9 cellular contexts compared by ENCODE assay signal in the genomic region with DNA sequence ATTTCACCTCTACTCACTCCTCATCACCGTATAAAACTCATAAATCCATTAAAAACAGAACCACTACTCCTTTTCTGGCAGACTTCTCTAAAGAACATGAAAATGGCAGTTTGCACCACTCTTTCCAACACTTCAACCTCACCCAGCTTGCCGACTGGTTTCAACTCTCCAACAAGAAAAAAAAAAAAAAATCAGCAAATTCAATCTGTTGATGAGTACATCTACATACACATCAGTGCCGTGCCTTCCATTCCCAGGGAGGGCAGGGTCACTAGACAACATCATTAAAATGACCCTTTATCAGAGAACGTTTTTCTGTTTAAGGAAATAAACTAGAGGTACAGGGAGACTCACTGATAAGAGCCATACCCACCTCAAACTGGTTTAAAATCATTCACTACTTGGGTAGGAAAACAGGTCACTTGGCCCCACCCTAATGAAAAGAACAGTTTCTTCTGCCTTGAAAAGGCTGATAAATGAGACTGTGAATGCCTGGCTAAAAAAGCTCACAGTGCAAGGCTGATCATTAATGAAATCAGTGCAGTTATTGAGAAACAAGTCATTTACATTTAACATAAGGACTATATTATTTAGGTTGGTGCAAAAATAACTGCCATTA. TPM values are rescaled to one million over a fixed set of nuclear protein-coding genes. Genes with fewer than 3 reads are reported as not detected.
A peak's percentile ranks its signal among the peaks of the same experiment; 100 is the strongest.
DNase-seq lines count a peak whose midpoint lies in the region; ATAC-seq and TF ChIP-seq lines count a peak whose summit lies in the region.
"Had no signal": no experiment of that assay in that cellular context is flagged by ENCODE, and none has a peak within 500 bp of the region (broad histone marks: within the 10 kb centered on the region; RNA-seq: fewer than 3 reads in every experiment).

No MANE protein-coding gene starts in this region.

- peaks cover 36 to 74% of the 10 kb centered on the region in 2 donors for H3K36me3 Mint-ChIP-seq in CD14-positive monocyte
- H3K36me3 Mint-ChIP-seq in activated naive CD4-positive, alpha-beta T cell treated with anti-CD3 and anti-CD28 coated beads for 36 hours (ENCODE audit: low read depth), result no peaks in the 10 kb centered on the region

- no peak overlapping the region for H3K23ac ChIP-seq in trophoblast cell (ENCODE audit: low read length)

- H4K12ac ChIP-seq in trophoblast cell (ENCODE audit: low read depth, low read length), result no peak overlapping the region

- peaks cover 0 to 15% (median 0%) of the 10 kb centered on the region in 3 donors for H3K36me3 ChIP-seq in Peyer's patch
- peaks cover 7 to 36% of the 10 kb centered on the region in 2 experiments for H3K36me3 ChIP-seq in trophoblast cell (ENCODE audit: control insufficient read depth in 1 of 2, insufficient read depth in 2 of 2, low read length in 2 of 2)

- H3K4me2 ChIP-seq in trophoblast cell (ENCODE audit: low read length), result peak overlapping the region; percentile 19

- no peak overlapping the region for H3K9ac ChIP-seq in trophoblast cell (ENCODE audit: low read length)

- no peak overlapping the region for H3K18ac ChIP-seq in trophoblast cell (ENCODE audit: low read length)

- TF ChIP-seq POLR2A in Peyer's patch (IDR thresholded peaks at IDR 0.05), result no peak

- H3K27me3 ChIP-seq in Peyer's patch (no peaks in the 10 kb centered on the region), trophoblast cell (ENCODE audit: insufficient read depth, low read length) (no peaks in the 10 kb centered on the region)

- peaks cover 87% of the 10 kb centered on the region for H3K4me1 Mint-ChIP-seq in CD14-positive monocyte
- peaks cover 29% of the 10 kb centered on the region for H3K4me1 Mint-ChIP-seq in activated naive CD4-positive, alpha-beta T cell treated with anti-CD3 and anti-CD28 coated beads for 36 hours (ENCODE audit: low read depth)

- peak overlapping the region; percentile 36 to 99 (median 84) for H3K27ac Mint-ChIP-seq in CD14-positive monocyte
- no peak overlapping the region for H3K27ac Mint-ChIP-seq in activated naive CD4-positive, alpha-beta T cell treated with anti-CD3 and anti-CD28 coated beads for 36 hours

- H3K4me3 ChIP-seq in Peyer's patch (no peak overlapping the region), trophoblast cell (ENCODE audit: low read depth, low read length) (no peak overlapping the region)

- H3K4ac ChIP-seq in trophoblast cell (ENCODE audit: low read depth, low read length), result peak overlapping the region; percentile 40

- peaks cover 0 to 83% (median 22%) of the 10 kb centered on the region in 4 donors for H3K4me1 ChIP-seq in Peyer's patch
- peaks cover 22 to 41% of the 10 kb centered on the region in 2 experiments for H3K4me1 ChIP-seq in trophoblast cell (ENCODE audit: control insufficient read depth in 1 of 2, insufficient read depth in 2 of 2, low read length in 2 of 2)

- peaks cover 45% of the 10 kb centered on the region for H3K79me2 ChIP-seq in trophoblast cell (ENCODE audit: control insufficient read depth, insufficient read depth, low read length, poor library complexity)

- peak overlapping the region in 3 of 4 donors; percentile 88 to 100 (median 97) for H3K27ac ChIP-seq in Peyer's patch
- H3K27ac ChIP-seq in epithelial cell of prostate, result peak overlapping the region; percentile 100
- peak overlapping the region; percentile 20 for H3K27ac ChIP-seq in trophoblast cell (ENCODE audit: low read depth, low read length)

- ATAC-seq in GM21447 (IDR thresholded peaks at IDR 0.05; ENCODE audit: unreplicated experiment), result no peak
- no peak for ATAC-seq in HG03378 (IDR thresholded peaks at IDR 0.05; ENCODE audit: unreplicated experiment)
- ATAC-seq in HG03139 (IDR thresholded peaks at IDR 0.05; ENCODE audit: unreplicated experiment), result no peak

- peaks cover 0 to 1% (median 0%) of the 10 kb centered on the region in 3 donors for H3K27me3 Mint-ChIP-seq in CD14-positive monocyte (ENCODE audit: low read depth in 3 of 3)
- H3K27me3 Mint-ChIP-seq in activated naive CD4-positive, alpha-beta T cell treated with anti-CD3 and anti-CD28 coated beads for 36 hours (ENCODE audit: low read depth), result peaks cover 6% of the 10 kb centered on the region

- H3K4me3 Mint-ChIP-seq in CD14-positive monocyte, result peak overlapping the region in 1 of 2 donors; percentile 16
- no peak overlapping the region for H3K4me3 Mint-ChIP-seq in activated naive CD4-positive, alpha-beta T cell treated with anti-CD3 and anti-CD28 coated beads for 36 hours

- H4K8ac ChIP-seq in trophoblast cell (ENCODE audit: low read depth, low read length), result no peak overlapping the region

- intact Hi-C loops in CD14-positive monocyte (cut with micrococcal nuclease), result loop anchor here in 1 of 2 donors (10.0 kb wide), 1 partner anchor 53 kb away; no protein-coding TSS in a partner anchor
- intact Hi-C loops in activated naive CD4-positive, alpha-beta T cell treated with anti-CD3 and anti-CD28 coated beads for 36 hours (cut with micrococcal nuclease), result no loop called here

- H2BK5ac ChIP-seq in trophoblast cell (ENCODE audit: low read depth, low read length, poor library complexity), result no peak overlapping the region

- H3K9me3 ChIP-seq in Peyer's patch (no peaks in the 10 kb centered on the region), trophoblast cell (ENCODE audit: insufficient read depth, low read depth, low read length) (no peaks in the 10 kb centered on the region)

- no peak overlapping the region for H2BK12ac ChIP-seq in trophoblast cell (ENCODE audit: low read length)

- CTCF ChIA-PET in activated naive CD4-positive, alpha-beta T cell treated with anti-CD3 and anti-CD28 coated beads for 36 hours (lab: Charles Lee), result no interaction called here

- H3K9me3 Mint-ChIP-seq in CD14-positive monocyte, result no peaks in the 10 kb centered on the region
- H3K9me3 Mint-ChIP-seq in activated naive CD4-positive, alpha-beta T cell treated with anti-CD3 and anti-CD28 coated beads for 36 hours, result no peaks in the 10 kb centered on the region

- no peak overlapping the region for H3K14ac ChIP-seq in trophoblast cell (ENCODE audit: low read length)

- H3K79me1 ChIP-seq in trophoblast cell (ENCODE audit: low read length), result peaks cover 20% of the 10 kb centered on the region

- H2AK5ac ChIP-seq in trophoblast cell (ENCODE audit: low read length), result no peak overlapping the region

- H4K91ac ChIP-seq in trophoblast cell (ENCODE audit: low read depth, low read length), result no peak overlapping the region

- no peak for TF ChIP-seq CTCF in CD14-positive monocyte (IDR thresholded peaks at IDR 0.05)
- TF ChIP-seq CTCF in Peyer's patch (IDR thresholded peaks at IDR 0.05), result no peak

- no CpG with 5 or more reads among the region's 4 CpGs for WGBS in trophoblast cell (ENCODE audit: extremely low coverage, insufficient coverage, insufficient read length)

- no peak overlapping the region for H2BK120ac ChIP-seq in trophoblast cell (ENCODE audit: insufficient read depth, low read length, poor library complexity)

- no peak overlapping the region for H2AFZ ChIP-seq in trophoblast cell (ENCODE audit: insufficient read depth, low read length, poor library complexity)

- DNase-seq in CD14-positive monocyte (ENCODE audit: low spot score) (no peak), Peyer's patch (no peak), epithelial cell of prostate (ENCODE audit: low read depth, low spot score) (no peak), trophoblast cell (no peak)
- no peak for DNase-seq in activated naive CD4-positive, alpha-beta T cell treated with anti-CD3 and anti-CD28 coated beads for 36 hours
- DNase-seq: NCI-H2029 treated with DMSO at 0.1 percent for 48 hours had no signal

RNA-seq across cellular contexts. Expression of a gene that starts 6.0 kb away (rescaled TPM):
- polyA plus RNA-seq in CD14-positive monocyte, result 1,000 to 10,000 TPM; 2,046 to 2,079 TPM
- 100 to 1,000 TPM; 564 to 802 (median 681) TPM for total RNA-seq in Peyer's patch
- polyA plus RNA-seq in trophoblast cell (2013), result 2,156 and 2,172 TPM in 2 replicates
- total RNA-seq in activated naive CD4-positive, alpha-beta T cell treated with anti-CD3 and anti-CD28 coated beads for 36 hours, result 10 to 100 TPM; 16.9 to 18.0 TPM

Comparison
In these comparisons a context has a peak if more than half of its experiments do, and no peak if none do; other contexts are left out.
1. H3K27ac ChIP-seq: peak in every context shown above with its lines; median percentile 100 in epithelial cell of prostate; 97 in Peyer's patch; 20 in trophoblast cell.
2. RNA of a gene that starts 6.0 kb away (total RNA-seq): 564 to 802 TPM in Peyer's patch; 16.9 to 18.0 TPM in activated naive CD4-positive, alpha-beta T cell treated with anti-CD3 and anti-CD28 coated beads for 36 hours; every median in the first group is over 10 times any median in the second.